Comparison of ENCODE assay signal across 6 cellular contexts in the genomic region with DNA sequence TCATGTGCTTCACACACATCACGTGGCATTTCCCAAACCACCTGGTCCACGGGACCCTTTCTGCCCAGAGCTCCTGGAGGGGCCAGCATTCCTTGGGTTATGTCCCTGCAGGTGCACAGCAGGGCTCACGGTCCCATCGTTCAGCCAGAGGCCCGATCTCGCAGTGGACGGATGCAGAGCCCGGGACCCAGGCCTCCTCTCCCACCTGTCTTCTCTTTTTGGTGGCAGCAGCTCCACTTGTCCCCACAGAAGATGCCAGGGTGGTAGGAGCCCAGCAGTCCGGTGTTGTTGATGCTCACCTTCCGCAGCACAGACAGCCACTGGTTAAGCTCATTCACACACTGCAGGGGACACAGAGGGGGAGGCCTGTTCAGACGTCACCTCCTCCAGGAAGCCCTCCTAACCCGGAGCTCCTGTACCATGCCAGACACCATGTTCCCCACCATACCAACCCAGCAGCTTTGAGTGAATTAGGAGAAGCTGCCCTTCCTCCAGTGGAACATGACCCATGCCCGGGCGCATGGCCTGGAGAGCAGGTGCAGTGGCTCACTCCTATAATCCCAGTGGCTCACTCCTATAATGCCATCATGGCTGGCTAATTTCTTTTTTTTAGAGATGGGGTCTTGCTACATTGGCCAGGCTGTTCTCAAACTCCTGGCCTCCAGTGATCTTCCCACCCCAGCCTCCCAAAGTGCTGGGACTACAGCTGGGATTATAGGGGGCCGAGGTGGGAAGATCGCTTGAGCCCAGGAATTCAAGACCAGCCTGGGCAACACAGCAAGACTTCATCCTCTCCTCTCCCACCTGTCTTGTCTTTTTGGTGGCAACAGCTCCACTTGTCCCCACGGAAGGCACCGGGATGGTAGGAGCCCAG. TPM values are rescaled to one million over a fixed set of nuclear protein-coding genes. Genes with fewer than 3 reads are reported as not detected.
"Had no signal": no experiment of that assay in that cellular context is flagged by ENCODE, and none has a peak within 500 bp of the region (broad histone marks: within the 10 kb centered on the region; RNA-seq: fewer than 3 reads in every experiment).

No MANE protein-coding gene starts in this region.

RNA-seq across cellular contexts. Expression of gene SPDYE1, which starts 36.5 kb away (rescaled TPM):
- total RNA-seq: M059J, PC-3, Peyer's patch, Right ventricle myocardium superior, SJSA1 had no signal
- polyA plus RNA-seq: SK-N-SH had no signal
